2 cellular contexts compared by ENCODE assay signal in the genomic region with DNA sequence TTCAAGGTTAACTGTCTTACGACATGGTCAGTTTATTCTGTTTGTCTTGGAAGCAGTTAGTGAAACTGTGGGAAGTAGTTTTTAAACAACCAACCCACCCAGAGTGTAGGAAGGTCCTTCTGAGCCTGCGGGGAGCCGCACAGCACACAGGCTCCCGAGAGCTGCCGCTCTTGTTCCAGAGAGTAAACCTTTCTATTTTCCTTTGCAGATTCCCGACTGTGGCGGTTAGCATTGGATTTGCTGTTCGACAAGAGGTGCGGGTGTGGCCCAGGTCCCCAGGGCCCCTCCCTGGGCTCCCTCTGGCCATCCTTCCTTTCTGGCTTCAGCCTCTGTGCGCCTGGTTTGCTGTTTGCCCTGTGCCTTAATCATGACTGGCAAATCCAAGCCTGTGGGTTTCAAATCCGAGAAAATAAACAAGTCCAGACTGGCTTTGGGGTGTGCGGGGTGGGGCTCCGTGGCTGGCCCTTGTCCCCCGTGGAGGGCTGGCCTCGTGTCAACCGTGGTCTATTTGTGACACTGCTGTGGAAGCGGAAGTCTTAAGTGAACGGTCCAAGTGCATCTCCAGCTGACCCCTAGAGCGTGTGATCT.
A peak's percentile ranks its signal among the peaks of the same experiment; 100 is the strongest.
TF ChIP-seq lines count a peak whose summit lies in the region.

No MANE protein-coding gene starts in this region.

TF ChIP-seq in liver, 16 proteins besides CTCF, POLR2A, EP300 and RAD21:
- TF ChIP-seq NR2F2 (IDR thresholded peaks at IDR 0.05) (peak; percentile 41), ATF3 (IDR thresholded peaks at IDR 0.05) (no peak), TAF1 (conservative IDR thresholded peaks at IDR 0.05) (no peak)

TF ChIP-seq in HepG2, 621 proteins besides CTCF, POLR2A, EP300 and RAD21:
- TF ChIP-seq ZFP82 (CRISPR knock-in tag; IDR thresholded peaks at IDR 0.05; ENCODE audit: borderline replicate concordance) (no peak), ZNF10 (CRISPR knock-in tag; IDR thresholded peaks at IDR 0.05; ENCODE audit: borderline replicate concordance, low read depth) (no peak), ZNF589 (CRISPR knock-in tag; conservative IDR thresholded peaks at IDR 0.05) (no peak)
- TF ChIP-seq, protein P1, sequence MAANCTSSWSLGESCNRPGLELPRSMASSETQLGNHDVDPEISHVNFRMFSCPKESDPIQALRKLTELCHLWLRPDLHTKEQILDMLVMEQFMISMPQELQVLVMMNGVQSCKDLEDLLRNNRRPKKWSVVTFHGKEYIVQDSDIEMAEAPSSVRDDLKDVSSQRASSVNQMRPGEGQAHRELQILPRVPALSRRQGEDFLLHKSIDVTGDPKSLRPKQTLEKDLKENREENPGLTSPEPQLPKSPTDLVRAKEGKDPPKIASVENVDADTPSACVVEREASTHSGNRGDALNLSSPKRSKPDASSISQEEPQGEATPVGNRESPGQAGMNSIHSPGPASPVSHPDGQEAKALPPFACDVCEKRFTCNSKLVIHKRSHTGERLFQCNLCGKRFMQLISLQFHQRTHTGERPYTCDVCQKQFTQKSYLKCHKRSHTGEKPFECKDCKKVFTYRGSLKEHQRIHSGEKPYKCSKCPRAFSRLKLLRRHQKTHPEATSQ (CRISPR knock-in tag; IDR thresholded peaks at IDR 0.05; ENCODE audit: borderline replicate concordance), result no peak
TF ChIP-seq in HepG2: peak in this region for 0.
